1 cellular context compared by ENCODE assay signal in the genomic region with DNA sequence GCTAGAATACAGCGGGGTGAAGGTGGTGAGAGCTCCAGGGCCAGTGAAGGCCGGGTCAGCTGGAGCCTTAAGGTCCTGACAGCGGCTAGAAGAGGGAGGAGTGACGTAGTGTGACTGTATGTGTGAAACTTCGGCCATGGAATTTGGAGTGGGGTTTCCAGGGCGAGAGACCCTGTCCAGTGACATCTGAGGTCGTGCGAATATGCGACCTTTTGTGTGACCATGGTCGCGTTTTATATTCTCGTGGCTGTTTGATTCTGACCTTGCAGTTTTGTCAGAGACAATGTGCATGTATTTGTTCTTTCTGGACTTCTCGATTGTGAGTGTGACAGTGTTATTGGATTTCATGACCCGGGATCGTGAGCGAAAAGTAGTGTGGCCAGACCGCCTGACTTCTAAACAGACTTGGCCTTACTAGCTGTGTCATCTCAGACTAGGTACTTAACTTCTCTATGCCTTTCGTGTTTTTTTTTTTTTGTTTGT.
A peak's percentile ranks its signal among the peaks of the same experiment; 100 is the strongest.
TF ChIP-seq lines count a peak whose summit lies in the region.

No MANE protein-coding gene starts in this region.

TF ChIP-seq in HepG2, 621 proteins besides CTCF, POLR2A, EP300 and RAD21 (continued from another document):
- TF ChIP-seq, protein P1, sequence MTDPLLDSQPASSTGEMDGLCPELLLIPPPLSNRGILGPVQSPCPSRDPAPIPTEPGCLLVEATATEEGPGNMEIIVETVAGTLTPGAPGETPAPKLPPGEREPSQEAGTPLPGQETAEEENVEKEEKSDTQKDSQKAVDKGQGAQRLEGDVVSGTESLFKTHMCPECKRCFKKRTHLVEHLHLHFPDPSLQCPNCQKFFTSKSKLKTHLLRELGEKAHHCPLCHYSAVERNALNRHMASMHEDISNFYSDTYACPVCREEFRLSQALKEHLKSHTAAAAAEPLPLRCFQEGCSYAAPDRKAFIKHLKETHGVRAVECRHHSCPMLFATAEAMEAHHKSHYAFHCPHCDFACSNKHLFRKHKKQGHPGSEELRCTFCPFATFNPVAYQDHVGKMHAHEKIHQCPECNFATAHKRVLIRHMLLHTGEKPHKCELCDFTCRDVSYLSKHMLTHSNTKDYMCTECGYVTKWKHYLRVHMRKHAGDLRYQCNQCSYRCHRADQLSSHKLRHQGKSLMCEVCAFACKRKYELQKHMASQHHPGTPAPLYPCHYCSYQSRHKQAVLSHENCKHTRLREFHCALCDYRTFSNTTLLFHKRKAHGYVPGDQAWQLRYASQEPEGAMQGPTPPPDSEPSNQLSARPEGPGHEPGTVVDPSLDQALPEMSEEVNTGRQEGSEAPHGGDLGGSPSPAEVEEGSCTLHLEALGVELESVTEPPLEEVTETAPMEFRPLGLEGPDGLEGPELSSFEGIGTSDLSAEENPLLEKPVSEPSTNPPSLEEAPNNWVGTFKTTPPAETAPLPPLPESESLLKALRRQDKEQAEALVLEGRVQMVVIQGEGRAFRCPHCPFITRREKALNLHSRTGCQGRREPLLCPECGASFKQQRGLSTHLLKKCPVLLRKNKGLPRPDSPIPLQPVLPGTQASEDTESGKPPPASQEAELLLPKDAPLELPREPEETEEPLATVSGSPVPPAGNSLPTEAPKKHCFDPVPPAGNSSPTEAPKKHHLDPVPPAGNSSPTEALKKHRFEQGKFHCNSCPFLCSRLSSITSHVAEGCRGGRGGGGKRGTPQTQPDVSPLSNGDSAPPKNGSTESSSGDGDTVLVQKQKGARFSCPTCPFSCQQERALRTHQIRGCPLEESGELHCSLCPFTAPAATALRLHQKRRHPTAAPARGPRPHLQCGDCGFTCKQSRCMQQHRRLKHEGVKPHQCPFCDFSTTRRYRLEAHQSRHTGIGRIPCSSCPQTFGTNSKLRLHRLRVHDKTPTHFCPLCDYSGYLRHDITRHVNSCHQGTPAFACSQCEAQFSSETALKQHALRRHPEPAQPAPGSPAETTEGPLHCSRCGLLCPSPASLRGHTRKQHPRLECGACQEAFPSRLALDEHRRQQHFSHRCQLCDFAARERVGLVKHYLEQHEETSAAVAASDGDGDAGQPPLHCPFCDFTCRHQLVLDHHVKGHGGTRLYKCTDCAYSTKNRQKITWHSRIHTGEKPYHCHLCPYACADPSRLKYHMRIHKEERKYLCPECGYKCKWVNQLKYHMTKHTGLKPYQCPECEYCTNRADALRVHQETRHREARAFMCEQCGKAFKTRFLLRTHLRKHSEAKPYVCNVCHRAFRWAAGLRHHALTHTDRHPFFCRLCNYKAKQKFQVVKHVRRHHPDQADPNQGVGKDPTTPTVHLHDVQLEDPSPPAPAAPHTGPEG (CRISPR knock-in tag; IDR thresholded peaks at IDR 0.05) = 0 out of 2 replicates have a peak, but pooled peaks have one; percentile 40
- TF ChIP-seq ZNF672 (CRISPR knock-in tag; IDR thresholded peaks at IDR 0.05) (no peak), KAT7 (CRISPR knock-in tag; IDR thresholded peaks at IDR 0.05; ENCODE audit: borderline replicate concordance) (no peak), KLF6 (CRISPR knock-in tag; IDR thresholded peaks at IDR 0.05) (0 out of 2 replicates have a peak, but pooled peaks have one; percentile 6), PTBP1 (IDR thresholded peaks at IDR 0.05; ENCODE audit: low read depth, low read length, poor library complexity, severe bottlenecking) (no peak), ZXDC (CRISPR knock-in tag; IDR thresholded peaks at IDR 0.05) (peak; percentile 7; the same call in 1 of the 2 replicates), MTF2 (CRISPR knock-in tag; IDR thresholded peaks at IDR 0.05; ENCODE audit: borderline replicate concordance) (no peak), AGO2 (optimal IDR thresholded peaks at IDR 0.05; ENCODE audit: low read depth, low read length) (no peak), NR2F2 (IDR thresholded peaks at IDR 0.05; ENCODE audit: borderline replicate concordance, low read depth) (no peak), ETV6 (CRISPR knock-in tag; conservative IDR thresholded peaks at IDR 0.05) (no peak), DPF2 (CRISPR knock-in tag; IDR thresholded peaks at IDR 0.05; ENCODE audit: borderline replicate concordance, low read depth) (no peak), SATB2 (CRISPR knock-in tag; IDR thresholded peaks at IDR 0.05) (no peak), MBD4 (IDR thresholded peaks at IDR 0.05; ENCODE audit: borderline replicate concordance, low read length) (no peak), GABPB1 (CRISPR knock-in tag; IDR thresholded peaks at IDR 0.05) (no peak; the same call in 1 of the 2 replicates), ZFP82 (CRISPR knock-in tag; IDR thresholded peaks at IDR 0.05; ENCODE audit: borderline replicate concordance) (no peak), ZNF460 (CRISPR knock-in tag; IDR thresholded peaks at IDR 0.05; ENCODE audit: borderline replicate concordance) (no peak), FOXA1 (IDR thresholded peaks at IDR 0.05) (no peak), FOXA1 (CRISPR knock-in tag; IDR thresholded peaks at IDR 0.05) (no peak), LCORL (IDR thresholded peaks at IDR 0.05) (no peak), LCORL (CRISPR knock-in tag; IDR thresholded peaks at IDR 0.05) (no peak), ZNF558 (CRISPR knock-in tag; IDR thresholded peaks at IDR 0.05; ENCODE audit: borderline replicate concordance) (no peak), SMAD1 (CRISPR knock-in tag; IDR thresholded peaks at IDR 0.05; ENCODE audit: borderline replicate concordance, low read depth) (0 out of 2 replicates have a peak, but pooled peaks have one; percentile 5), YEATS4 (CRISPR knock-in tag; IDR thresholded peaks at IDR 0.05; ENCODE audit: borderline replicate concordance) (no peak; the same call in 1 of the 2 replicates), NFIB (CRISPR knock-in tag; IDR thresholded peaks at IDR 0.05; ENCODE audit: borderline replicate concordance) (no peak), RAD51 (IDR thresholded peaks at IDR 0.05; ENCODE audit: borderline replicate concordance) (no peak), ZNF772 (CRISPR knock-in tag; IDR thresholded peaks at IDR 0.05) (no peak), ZNF512 (CRISPR knock-in tag; IDR thresholded peaks at IDR 0.05) (no peak), GMEB1 (CRISPR knock-in tag; IDR thresholded peaks at IDR 0.05; ENCODE audit: borderline replicate concordance) (no peak), ZFAT (CRISPR knock-in tag; conservative IDR thresholded peaks at IDR 0.05) (no peak), POLR2G (IDR thresholded peaks at IDR 0.05; ENCODE audit: low read depth, low read length) (no peak), MXD4 (CRISPR knock-in tag; IDR thresholded peaks at IDR 0.05) (no peak)
- TF ChIP-seq, protein P2, sequence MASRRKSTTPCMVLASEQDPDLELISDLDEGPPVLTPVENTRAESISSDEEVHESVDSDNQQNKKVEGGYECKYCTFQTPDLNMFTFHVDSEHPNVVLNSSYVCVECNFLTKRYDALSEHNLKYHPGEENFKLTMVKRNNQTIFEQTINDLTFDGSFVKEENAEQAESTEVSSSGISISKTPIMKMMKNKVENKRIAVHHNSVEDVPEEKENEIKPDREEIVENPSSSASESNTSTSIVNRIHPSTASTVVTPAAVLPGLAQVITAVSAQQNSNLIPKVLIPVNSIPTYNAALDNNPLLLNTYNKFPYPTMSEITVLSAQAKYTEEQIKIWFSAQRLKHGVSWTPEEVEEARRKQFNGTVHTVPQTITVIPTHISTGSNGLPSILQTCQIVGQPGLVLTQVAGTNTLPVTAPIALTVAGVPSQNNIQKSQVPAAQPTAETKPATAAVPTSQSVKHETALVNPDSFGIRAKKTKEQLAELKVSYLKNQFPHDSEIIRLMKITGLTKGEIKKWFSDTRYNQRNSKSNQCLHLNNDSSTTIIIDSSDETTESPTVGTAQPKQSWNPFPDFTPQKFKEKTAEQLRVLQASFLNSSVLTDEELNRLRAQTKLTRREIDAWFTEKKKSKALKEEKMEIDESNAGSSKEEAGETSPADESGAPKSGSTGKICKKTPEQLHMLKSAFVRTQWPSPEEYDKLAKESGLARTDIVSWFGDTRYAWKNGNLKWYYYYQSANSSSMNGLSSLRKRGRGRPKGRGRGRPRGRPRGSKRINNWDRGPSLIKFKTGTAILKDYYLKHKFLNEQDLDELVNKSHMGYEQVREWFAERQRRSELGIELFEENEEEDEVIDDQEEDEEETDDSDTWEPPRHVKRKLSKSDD (CRISPR knock-in tag; IDR thresholded peaks at IDR 0.05; ENCODE audit: low read depth) = no peak; the same call in 1 of the 2 replicates
- TF ChIP-seq, protein P3, sequence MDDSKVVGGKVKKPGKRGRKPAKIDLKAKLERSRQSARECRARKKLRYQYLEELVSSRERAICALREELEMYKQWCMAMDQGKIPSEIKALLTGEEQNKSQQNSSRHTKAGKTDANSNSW (CRISPR knock-in tag; IDR thresholded peaks at IDR 0.05; ENCODE audit: borderline replicate concordance) = no peak
